8 cellular contexts compared by ENCODE assay signal in the genomic region with DNA sequence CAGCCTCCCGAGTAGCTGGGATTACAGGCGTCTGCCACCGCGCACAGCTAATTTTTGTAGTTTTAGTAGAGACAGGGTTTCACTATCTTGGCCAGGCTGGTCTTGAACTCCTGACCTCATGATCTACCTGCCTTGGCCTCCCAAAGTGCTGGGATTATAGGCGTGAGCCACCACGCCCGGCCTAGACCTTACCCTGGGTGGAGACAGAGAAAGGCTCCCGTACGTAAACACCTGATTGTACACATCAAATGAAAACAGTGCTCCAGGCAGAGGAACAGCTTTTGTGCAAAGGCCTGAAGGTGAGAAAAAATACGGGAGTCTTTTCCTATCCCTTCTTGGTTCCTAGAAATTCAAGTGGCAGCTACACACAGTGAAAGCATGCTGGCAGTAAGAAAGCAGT. TPM values are rescaled to one million over a fixed set of nuclear protein-coding genes. Genes with fewer than 3 reads are reported as not detected.
DNase-seq lines count a peak whose midpoint lies in the region; ATAC-seq and TF ChIP-seq lines count a peak whose summit lies in the region.
"Not testable (repeated sequence)": the region's sequence is repeated elsewhere in the genome, so short reads cannot be mapped to it uniquely, and the experiment has no call there.

No MANE protein-coding gene starts in this region.

- intact Hi-C loops in Calu3 (cut with micrococcal nuclease; ENCODE audit: unreplicated experiment) = loop anchor here (5.0 kb wide), 1 partner anchor 68 kb away; no protein-coding TSS in a partner anchor
- intact Hi-C loops in breast epithelium (cut with DNase I; ENCODE audit: low total_unique reads); left colon (cut with DNase I, micrococcal nuclease); posterior vena cava (cut with DNase I); spleen (cut with DNase I; ENCODE audit: low total_unique reads): not testable (repeated sequence)

- H3K4me3 ChIP-seq in NB4 (ENCODE audit: low read depth, low read length) = peak overlapping the region; percentile 97
- not testable (repeated sequence) for H3K4me3 ChIP-seq in breast epithelium, neural progenitor cell, spleen

- TF ChIP-seq CTCF in Calu3 (IDR thresholded peaks at IDR 0.05; ENCODE audit: unreplicated experiment); NB4 (IDR thresholded peaks at IDR 0.05; ENCODE audit: low read depth, low read length); breast epithelium (IDR thresholded peaks at IDR 0.05); glutamatergic neuron (IDR thresholded peaks at IDR 0.05; ENCODE audit: partially characterized antibody, unreplicated experiment); neural progenitor cell (IDR thresholded peaks at IDR 0.05); spleen (IDR thresholded peaks at IDR 0.05 in 8 of 11, conservative IDR thresholded peaks at IDR 0.05 in 3 of 11): not testable (repeated sequence)

- CTCF ChIA-PET in Calu3 (lab: Charles Lee) = not testable (repeated sequence)

- H3K9ac ChIP-seq in neural progenitor cell = not testable (repeated sequence)

- H3K4me2 ChIP-seq in neural progenitor cell = not testable (repeated sequence)

- H3K36me3 ChIP-seq in breast epithelium, neural progenitor cell, spleen: not testable (repeated sequence)

- peak overlapping the region; percentile 97 for H3K4me3 Mint-ChIP-seq in Calu3 (ENCODE audit: low read depth, unreplicated experiment)
- H3K4me3 Mint-ChIP-seq in glutamatergic neuron (ENCODE audit: unreplicated experiment); neural progenitor cell: not testable (repeated sequence)

- H3F3A ChIP-seq in neural progenitor cell (ENCODE audit: low read depth) = peaks cover 22% of the 10 kb centered on the region

- not testable (repeated sequence) for TF ChIP-seq POLR2A in NB4 (IDR thresholded peaks at IDR 0.05; ENCODE audit: extremely low read depth, insufficient read length); breast epithelium (IDR thresholded peaks at IDR 0.05); spleen (IDR thresholded peaks at IDR 0.05)

- not testable (repeated sequence) for H4K20me1 ChIP-seq in neural progenitor cell (ENCODE audit: low read depth)

- H3K36me3 Mint-ChIP-seq in Calu3 (ENCODE audit: insufficient read depth, unreplicated experiment) = peaks cover 100% of the 10 kb centered on the region
- not testable (repeated sequence) for H3K36me3 Mint-ChIP-seq in glutamatergic neuron (ENCODE audit: unreplicated experiment); neural progenitor cell

- not testable (repeated sequence) for DNase-seq in Calu3; NB4 (ENCODE audit: low read depth); breast epithelium (ENCODE audit: low spot score in 2 of 2); left colon; neural progenitor cell (ENCODE audit: low spot score)
- DNase-seq in glutamatergic neuron (peak; percentile 6), posterior vena cava (ENCODE audit: low spot score) (peak; percentile 29), spleen (peak; percentile 37)

- WGBS in spleen, 5 donors = 86 to 97% (median 91%) methylated on average over 10 of the region's 10 CpGs

- peaks cover 63% of the 10 kb centered on the region for H3K4me1 Mint-ChIP-seq in Calu3 (ENCODE audit: low read depth, unreplicated experiment)
- not testable (repeated sequence) for H3K4me1 Mint-ChIP-seq in glutamatergic neuron (ENCODE audit: low read depth, unreplicated experiment)
- peaks cover 24% of the 10 kb centered on the region for H3K4me1 Mint-ChIP-seq in neural progenitor cell

- H3K27me3 ChIP-seq in breast epithelium (peaks cover 2 to 15% of the 10 kb centered on the region in 2 donors), neural progenitor cell (peaks cover 31% of the 10 kb centered on the region), spleen (replicated peaks in 1 of 7) (peaks cover 0 to 44% (median 27%) of the 10 kb centered on the region in 7 donors)

- BruUV-seq in Calu3 (replicated peaks; lab: Mats Ljungman, UMichigan) = not testable (repeated sequence)

- not testable (repeated sequence) for H3K9me3 ChIP-seq in breast epithelium; neural progenitor cell (ENCODE audit: low read depth); spleen

- H3K79me2 ChIP-seq in neural progenitor cell (ENCODE audit: low read depth) = peaks cover 16% of the 10 kb centered on the region

- peak overlapping the region; percentile 99 for H3K27ac Mint-ChIP-seq in Calu3 (ENCODE audit: unreplicated experiment)
- H3K27ac Mint-ChIP-seq in glutamatergic neuron (ENCODE audit: unreplicated experiment) = not testable (repeated sequence)
- peak overlapping the region; percentile 32 for H3K27ac Mint-ChIP-seq in neural progenitor cell

- H2AFZ ChIP-seq in neural progenitor cell (replicated peaks) = not testable (repeated sequence)

- peak overlapping the region; percentile 19 to 90 for H3K27ac ChIP-seq in breast epithelium
- H3K27ac ChIP-seq in neural progenitor cell, spleen: not testable (repeated sequence)

- peak; percentile 47 for ATAC-seq in left colon

- H3K27me3 Mint-ChIP-seq in Calu3 (ENCODE audit: unreplicated experiment) = not testable (repeated sequence)
- H3K27me3 Mint-ChIP-seq in glutamatergic neuron (ENCODE audit: unreplicated experiment) (peaks cover 10% of the 10 kb centered on the region), neural progenitor cell (ENCODE audit: insufficient read depth, low read depth) (peaks cover 34% of the 10 kb centered on the region)

- H3K4me1 ChIP-seq in breast epithelium = peaks cover 0 to 15% of the 10 kb centered on the region in 2 donors
- H3K4me1 ChIP-seq in neural progenitor cell = peaks cover 23% of the 10 kb centered on the region
- peaks cover 5 to 37% (median 28%) of the 10 kb centered on the region in 6 donors for H3K4me1 ChIP-seq in spleen

- not testable (repeated sequence) for H3K9me3 Mint-ChIP-seq in Calu3 (ENCODE audit: low read depth, unreplicated experiment); glutamatergic neuron (ENCODE audit: unreplicated experiment); neural progenitor cell

RNA-seq across cellular contexts. Expression of gene TESC, which starts 4.0 kb away (rescaled TPM):
- 647 and 669 TPM in 2 replicates for total RNA-seq in Calu3 (2022)
- 10 to 100 TPM in 1 of 3 donors, 1 to 10 TPM in 2; 3.8 to 45.1 (median 7.2) TPM for total RNA-seq in breast epithelium
- total RNA-seq in glutamatergic neuron (ENCODE audit: unreplicated experiment) = 0.93 TPM
- 1 to 10 TPM; 1.7 to 2.3 TPM for total RNA-seq in left colon
- total RNA-seq in neural progenitor cell (ENCODE audit: low replicate concordance) = 12.4 and 18.0 TPM in 2 replicates
- total RNA-seq in posterior vena cava = 1 to 10 TPM; 3.0 to 5.8 TPM
- total RNA-seq in spleen = 10 to 100 TPM in 5 of 7 donors, 1 to 10 TPM in 2; 5.5 to 26.9 (median 20.3) TPM
- polyA plus RNA-seq in spleen = 10 to 100 TPM in 2 of 3 donors, 1 to 10 TPM in 1; 5.5 to 16.1 (median 10.9) TPM

Comparison
In these comparisons a context has a peak if more than half of its experiments do, and no peak if none do; other contexts are left out.
1. RNA of gene TESC, which starts 4.0 kb away (total RNA-seq): 647 to 669 TPM in Calu3; 5.5 to 26.9 TPM in spleen, 12.4 to 18.0 TPM in neural progenitor cell, 3.8 to 45.1 TPM in breast epithelium, 3.0 to 5.8 TPM in posterior vena cava, 1.7 to 2.3 TPM in left colon and 0.93 TPM in glutamatergic neuron (single experiment); every median in the first group is over 10 times any median in the second.